ENCODE assay signal across 27 cellular contexts in the genomic region with DNA sequence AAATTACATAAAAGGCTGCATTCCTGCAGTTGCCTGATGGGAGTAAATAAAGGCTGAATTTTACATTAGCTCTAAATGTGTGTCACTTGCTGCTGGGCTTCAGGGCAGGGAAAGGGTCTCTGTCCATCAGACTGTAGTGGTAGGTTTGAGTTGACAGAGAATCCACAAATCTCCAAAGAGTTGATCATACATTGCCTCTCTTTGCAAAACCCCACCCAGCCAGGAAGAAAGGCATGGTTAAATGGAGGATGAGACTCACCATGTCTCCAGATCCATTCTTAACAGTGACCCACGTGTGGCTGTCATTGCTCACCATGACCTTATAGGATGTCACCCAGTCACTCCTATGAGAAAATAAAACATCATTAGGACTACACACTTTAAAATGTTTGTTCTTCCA.
"Had no signal": no experiment of that assay in that cellular context is flagged by ENCODE, and none has a peak within 500 bp of the region (broad histone marks: within the 10 kb centered on the region; RNA-seq: fewer than 3 reads in every experiment).

No MANE protein-coding gene starts in this region.

- H3K4me1 ChIP-seq: SJCRH30 had no signal

- H3K9me3 Mint-ChIP-seq: activated CD8-positive, alpha-beta T cell treated with anti-CD3 and anti-CD28 coated beads for 36 hours; activated naive CD4-positive, alpha-beta T cell treated with anti-CD3 and anti-CD28 coated beads, Interleukin-2, amount 50 U/mL, for 24 hours; activated naive CD8-positive, alpha-beta T cell treated with anti-CD3 and anti-CD28 coated beads, Interleukin-2, amount 50 U/mL, for 24 hours; central memory CD8-positive, alpha-beta T cell had no signal

- H3K27ac Mint-ChIP-seq: activated CD8-positive, alpha-beta T cell treated with anti-CD3 and anti-CD28 coated beads for 36 hours; activated naive CD4-positive, alpha-beta T cell treated with anti-CD3 and anti-CD28 coated beads, Interleukin-2, amount 50 U/mL, for 24 hours; activated naive CD8-positive, alpha-beta T cell treated with anti-CD3 and anti-CD28 coated beads, Interleukin-2, amount 50 U/mL, for 24 hours; brain had no signal

- H3K4me3 Mint-ChIP-seq: activated CD8-positive, alpha-beta T cell treated with anti-CD3 and anti-CD28 coated beads for 36 hours; activated naive CD4-positive, alpha-beta T cell treated with anti-CD3 and anti-CD28 coated beads, Interleukin-2, amount 50 U/mL, for 24 hours; activated naive CD8-positive, alpha-beta T cell treated with anti-CD3 and anti-CD28 coated beads, Interleukin-2, amount 50 U/mL, for 24 hours; brain; central memory CD8-positive, alpha-beta T cell had no signal

- H3K36me3 Mint-ChIP-seq: activated naive CD4-positive, alpha-beta T cell treated with anti-CD3 and anti-CD28 coated beads, Interleukin-2, amount 50 U/mL, for 24 hours; brain had no signal

- H3K27me3 ChIP-seq: SJCRH30 had no signal

- DNase-seq: activated CD4-positive, alpha-beta T cell treated with anti-CD3 and anti-CD28 coated beads for 4 hours; activated CD8-positive, alpha-beta memory T cell treated with anti-CD3 and anti-CD28 coated beads, Interleukin-2, amount 50 U/mL, for 4 hours; activated CD8-positive, alpha-beta T cell treated with anti-CD3 and anti-CD28 coated beads for 36 hours; activated effector memory CD4-positive, alpha-beta T cell treated with Interleukin-2 at 50 U/mL for 16 hours; activated naive CD4-positive, alpha-beta T cell; activated naive CD8-positive, alpha-beta T cell treated with anti-CD3 and anti-CD28 coated beads, Interleukin-2, amount 50 U/mL, for 24 hours; activated T-cell treated with anti-CD3 and anti-CD28 coated beads, Interleukin-2, amount 50 U/mL, for 1 hour; amniotic stem cell; KG1; NCI-H1092; NCI-H1417; NCI-H1930; NCI-H2171; NCI-H2227 treated with DMSO at 0.1 percent for 48 hours; NCI-H69; NK-92 treated with Interleukin-12 subunit alpha and Interleukin-12 subunit beta, amount 100 ng/mL, for 24 hours; OCI-M1; RPMI8226; SJCRH30; SK-N-SH; T-helper 1 cell had no signal

- H3K36me3 ChIP-seq: SJCRH30 had no signal

- H3K27ac ChIP-seq: SJCRH30 had no signal

- H3K27me3 Mint-ChIP-seq: activated naive CD4-positive, alpha-beta T cell treated with anti-CD3 and anti-CD28 coated beads, Interleukin-2, amount 50 U/mL, for 24 hours; central memory CD8-positive, alpha-beta T cell had no signal

- H3K4me3 ChIP-seq: SJCRH30 had no signal

- H3K9me3 ChIP-seq: SJCRH30, SK-N-SH had no signal

- ATAC-seq: activated CD4-positive, CD25-positive, alpha-beta regulatory T cell treated with anti-CD3 and anti-CD28 coated beads, Interleukin-2, amount 50 U/mL, for 24 hours; activated CD8-positive, alpha-beta T cell treated with anti-CD3 and anti-CD28 coated beads for 36 hours; activated naive CD8-positive, alpha-beta T cell treated with anti-CD3 and anti-CD28 coated beads, Interleukin-2, amount 50 U/mL, for 24 hours; Panc1; Right ventricle myocardium inferior had no signal

- H3K4me1 Mint-ChIP-seq: activated naive CD4-positive, alpha-beta T cell treated with anti-CD3 and anti-CD28 coated beads, Interleukin-2, amount 50 U/mL, for 24 hours; activated naive CD8-positive, alpha-beta T cell treated with anti-CD3 and anti-CD28 coated beads, Interleukin-2, amount 50 U/mL, for 24 hours; central memory CD8-positive, alpha-beta T cell had no signal
